8 cellular contexts compared by ENCODE assay signal in genomic region chr19:42283248-42284065, GRCh38. TPM values are rescaled to one million over a fixed set of nuclear protein-coding genes. Genes with fewer than 3 reads are reported as not detected.
DNase-seq lines count a peak whose midpoint lies in the region; ATAC-seq, FAIRE-seq and TF ChIP-seq lines count a peak whose summit lies in the region.

No MANE protein-coding gene starts in this region.

- H3K4me3 ChIP-seq in GM06990 (replicated peaks; ENCODE audit: low read depth, low read length): peak overlapping the region; percentile 65
- peak overlapping the region; percentile 38 for H3K4me3 ChIP-seq in HFF-Myc (replicated peaks; ENCODE audit: low read depth, low read length)
- peak overlapping the region; percentile 77 for H3K4me3 ChIP-seq in SK-N-MC
- peak overlapping the region; percentile 28 to 54 (median 42) for H3K4me3 ChIP-seq in pancreas
- peak overlapping the region; percentile 83 for H3K4me3 ChIP-seq in thymus (ENCODE audit: low read length)

- TF ChIP-seq CTCF in GM06990 (IDR thresholded peaks at IDR 0.05; ENCODE audit: insufficient read depth, low read length, poor library complexity, severe bottlenecking): no peak
- TF ChIP-seq CTCF in HFF-Myc (IDR thresholded peaks at IDR 0.05; ENCODE audit: low read depth, low read length, missing control alignments): no peak
- no peak for TF ChIP-seq CTCF in pancreas (IDR thresholded peaks at IDR 0.05)

- intact Hi-C loops in Right ventricle myocardium inferior (cut with DNase I): no loop called here
- intact Hi-C loops in pancreas (cut with DNase I): no loop called here

- H3K27ac ChIP-seq in SK-N-MC (peak overlapping the region; percentile 95), pancreas (peak overlapping the region; percentile 67 to 90 (median 76)), thymus (ENCODE audit: low read depth) (peak overlapping the region; percentile 97)

- H3K36me3 ChIP-seq in GM06990 (ENCODE audit: control insufficient read depth, insufficient read depth, low read length): peaks cover 10% of the 10 kb centered on the region
- peaks cover 19% of the 10 kb centered on the region for H3K36me3 ChIP-seq in SK-N-MC (ENCODE audit: insufficient read depth, low read length)
- H3K36me3 ChIP-seq in pancreas: peaks cover 5 to 13% (median 9%) of the 10 kb centered on the region in 3 donors
- H3K36me3 ChIP-seq in thymus (ENCODE audit: control insufficient read depth, insufficient read depth): peaks cover 20% of the 10 kb centered on the region

- peak; percentile 74 for ATAC-seq in Right ventricle myocardium inferior
- ATAC-seq in pancreas: peak; percentile 74 to 80 (median 77)

- no peaks in the 10 kb centered on the region for H3K27me3 ChIP-seq in GM06990 (replicated peaks; ENCODE audit: control insufficient read depth, insufficient read depth, low read length)
- H3K27me3 ChIP-seq in pancreas: no peaks in the 10 kb centered on the region
- no peaks in the 10 kb centered on the region for H3K27me3 ChIP-seq in thymus (ENCODE audit: control insufficient read depth, insufficient read depth)

- peak; percentile 97 for DNase-seq in GM06990 (ENCODE audit: extremely low read depth, insufficient read length)
- no peak for DNase-seq in HFF-Myc (ENCODE audit: extremely low read depth, low read depth)
- DNase-seq in MV-4-11 (lab: John Stamatoyannopoulos, UW): peak; percentile 92
- peak; percentile 58 for DNase-seq in SK-N-MC (ENCODE audit: low read depth, low spot score)
- peak; percentile 97 for DNase-seq in activated naive CD4-positive, alpha-beta T cell treated with anti-CD3 and anti-CD28 coated beads, Interleukin-2, amount 50 U/mL, for 16 hours
- peak; percentile 98 for DNase-seq in Right ventricle myocardium inferior (ENCODE audit: missing footprints)
- DNase-seq in pancreas: peak; percentile 95 to 98 (median 97)

- H3K4me1 ChIP-seq in pancreas: peaks cover 19 to 44% (median 20%) of the 10 kb centered on the region in 3 donors
- peaks cover 50% of the 10 kb centered on the region for H3K4me1 ChIP-seq in thymus (ENCODE audit: control insufficient read depth, insufficient read depth, low read length)

- WGBS in pancreas, 2 donors: 1% methylated on average over 36 to 65 of the region's 73 CpGs
- WGBS in thymus: 2% methylated on average over 72 of the region's 73 CpGs

- H3K9ac ChIP-seq in SK-N-MC (ENCODE audit: insufficient read length): peak overlapping the region; percentile 68

- H3K9me3 ChIP-seq in SK-N-MC (ENCODE audit: low read depth, low read length) (no peaks in the 10 kb centered on the region), pancreas (no peaks in the 10 kb centered on the region), thymus (ENCODE audit: control insufficient read depth) (no peaks in the 10 kb centered on the region)

- FAIRE-seq in pancreas (lab: Jason Lieb, UNC): no peak

RNA-seq across cellular contexts. Expression of gene CIC, which starts 14.4 kb away (rescaled TPM):
- total RNA-seq in Right ventricle myocardium inferior (34.6 TPM), pancreas (10 to 100 TPM; 27.7 to 37.6 (median 32.0) TPM)
- polyA plus RNA-seq in pancreas (10 to 100 TPM; 47.1 to 65.0 TPM), thymus (52.2 TPM)

RNA-seq across cellular contexts. Expression of gene PRR19, which starts 18.5 kb away (rescaled TPM):
- total RNA-seq in Right ventricle myocardium inferior: 0.51 TPM
- total RNA-seq in pancreas: under 1 TPM; 0.12 to 0.69 (median 0.34) TPM
- polyA plus RNA-seq in pancreas: under 1 TPM; 0.34 to 0.99 TPM
- 0.78 TPM for polyA plus RNA-seq in thymus

RNA-seq across cellular contexts. Expression of gene PAFAH1B3, which starts 19.0 kb away (rescaled TPM):
- total RNA-seq in Right ventricle myocardium inferior (3.7 TPM), pancreas (10 to 100 TPM in 4 of 6 donors, 1 to 10 TPM in 2; 6.2 to 19.8 (median 10.2) TPM)
- polyA plus RNA-seq in pancreas (10 to 100 TPM; 18.2 to 24.3 TPM), thymus (25.6 TPM)

RNA-seq across cellular contexts. Expression of gene ERF, which starts 28.5 kb away (rescaled TPM):
- 44.4 TPM for total RNA-seq in Right ventricle myocardium inferior
- 10 to 100 TPM; 20.5 to 29.2 (median 22.2) TPM for total RNA-seq in pancreas
- polyA plus RNA-seq in pancreas: 10 to 100 TPM; 36.6 to 48.5 TPM
- 53.7 TPM for polyA plus RNA-seq in thymus

RNA-seq across cellular contexts. Expression of gene TMEM145, which starts 29.7 kb away (rescaled TPM):
- total RNA-seq in Right ventricle myocardium inferior (0.16 TPM), pancreas (1 to 10 TPM in 2 of 6 donors, under 1 TPM in 4; 0.46 to 1.5 (median 0.94) TPM)
- polyA plus RNA-seq in pancreas (1 to 10 TPM; 2.2 to 8.2 TPM), thymus (0.78 TPM)
